Comparison of ENCODE assay signal across 8 cellular contexts in genomic region chr5:149141224-149141956, GRCh38. TPM values are rescaled to one million over a fixed set of nuclear protein-coding genes. Genes with fewer than 3 reads are reported as not detected.
A peak's percentile ranks its signal among the peaks of the same experiment; 100 is the strongest.
DNase-seq lines count a peak whose midpoint lies in the region; ATAC-seq, FAIRE-seq and TF ChIP-seq lines count a peak whose summit lies in the region.

Gene ABLIM3, plus strand, starts transcription at chr5:149141493. Its CDS starts 603 bp downstream, at chr5:149142096.

- H3K27ac ChIP-seq in Panc1 (ENCODE audit: low read length), result peak within 1 kb of the TSS; percentile 54

- H3K4me1 ChIP-seq in Panc1 (ENCODE audit: control insufficient read depth, insufficient read depth, low read length), result 0 out of 2 replicates have a peak, but pooled peaks cover 4% of the 10 kb centered on the region

- no peaks in the 10 kb centered on the region for H3K36me3 ChIP-seq in BJ (ENCODE audit: control insufficient read depth, insufficient read depth, low read length)
- H3K36me3 ChIP-seq in Panc1 (ENCODE audit: control insufficient read depth, insufficient read depth, low read length), result no peaks in the 10 kb centered on the region

- peaks cover 8% of the 10 kb centered on the region for H3K4me1 Mint-ChIP-seq in nephron

- CTCF ChIA-PET in BJ (lab: Yijun Ruan, JAX), result interaction anchor here (0.6 to 17.8 kb wide), 27 partner anchors 9 to 228 kb away, joined by 3 to 339 read pairs (median 4); partner anchors contain the start of gene AFAP1L1
- CTCF ChIA-PET in Panc1 (lab: Charles Lee), result interaction anchor here (0.6 to 0.9 kb wide), 4 partner anchors 51 to 172 kb away, joined by 3 to 7 read pairs (median 4); no protein-coding TSS in a partner anchor

- H3K27ac Mint-ChIP-seq in nephron, result no peak within 1 kb of the TSS

- POLR2A ChIA-PET in BJ (lab: Charles Lee) (interaction anchor here (0.5 kb wide), 1 partner anchor 205 kb away, joined by 9 read pairs; no protein-coding TSS in a partner anchor), Panc1 (lab: Charles Lee) (interaction anchor here (0.7 kb wide), 1 partner anchor 1777 kb away, joined by 5 read pairs; no protein-coding TSS in a partner anchor)

- no TSS peak for BruUV-seq in Panc1 (replicated peaks; lab: Mats Ljungman, UMichigan)

- no peaks in the 10 kb centered on the region for H3K9me3 Mint-ChIP-seq in nephron

- peaks cover 50% of the 10 kb centered on the region for H3K27me3 Mint-ChIP-seq in nephron (ENCODE audit: low read depth)

- intact Hi-C loops in Panc1 (cut with micrococcal nuclease; ENCODE audit: unreplicated experiment), result loop anchor here (10.0 kb wide), 1 partner anchor 423 kb away; no protein-coding TSS in a partner anchor

- DNase-seq in BJ (ENCODE audit: low read depth) (no peak), GM19239 (ENCODE audit: insufficient read length, low spot score) (peak; percentile 65), Panc1 (ENCODE audit: low read depth, low spot score) (no peak), fibroblast of the aortic adventitia (ENCODE audit: low read depth) (peak; percentile 55)
- peak; percentile 89 for DNase-seq in activated effector memory CD4-positive, alpha-beta T cell treated with anti-CD3 and anti-CD28 coated beads, Interleukin-2, amount 50 U/mL, for 16 hours
- peak; percentile 42 for DNase-seq in stimulated activated naive CD4-positive, alpha-beta T cell treated with Interleukin-2 at 50 U/mL for 16 hours (lab: John Stamatoyannopoulos, UW)

- no peaks in the 10 kb centered on the region for H3K36me3 Mint-ChIP-seq in nephron (ENCODE audit: low read depth)

- no peaks in the 10 kb centered on the region for H3K9me3 ChIP-seq in Panc1 (ENCODE audit: control insufficient read depth, insufficient read depth, low read depth, low read length)

- peak within 1 kb of the TSS; percentile 80 to 93 (median 87) for H3K4me3 Mint-ChIP-seq in nephron

- peak; percentile 96 for ATAC-seq in HG03432 (IDR thresholded peaks at IDR 0.05; ENCODE audit: unreplicated experiment)
- peak; percentile 91 for ATAC-seq in Panc1

- in situ Hi-C loops in Panc1 (cut with HindIII; ENCODE audit: low pct_unique_long_range_greater_than_20kb, low sequenced_read_pairs), result loop anchor here (25.0 kb wide), 1 partner anchor 121 kb away; the partner anchor contains the start of gene AFAP1L1

- H3K27me3 ChIP-seq in BJ (ENCODE audit: control insufficient read depth, insufficient read depth, low read length) (no peaks in the 10 kb centered on the region), Panc1 (ENCODE audit: control insufficient read depth, insufficient read depth, low read length) (no peaks in the 10 kb centered on the region)

- peak; percentile 77 for FAIRE-seq in GM19239 (lab: Jason Lieb, UNC)

- peak within 1 kb of the TSS; percentile 73 for H3K4me3 ChIP-seq in BJ (ENCODE audit: low read depth, low read length)
- peak within 1 kb of the TSS; percentile 65 to 74 for H3K4me3 ChIP-seq in Panc1 (ENCODE audit: low read depth in 2 of 2, low read length in 2 of 2)
- peak within 1 kb of the TSS; percentile 77 for H3K4me3 ChIP-seq in fibroblast of the aortic adventitia (ENCODE audit: low read depth, low read length)

- TF ChIP-seq CTCF in BJ (IDR thresholded peaks at IDR 0.05; ENCODE audit: insufficient read depth, low read depth, low read length) (peak; percentile 65), Panc1 (IDR thresholded peaks at IDR 0.05) (peak; percentile 98), fibroblast of the aortic adventitia (IDR thresholded peaks at IDR 0.05; ENCODE audit: insufficient read depth, low read length) (peak; percentile 67), nephron (IDR thresholded peaks at IDR 0.05; ENCODE audit: unreplicated experiment in 3 of 3) (peak; percentile 83 to 93 (median 93))

RNA-seq across cellular contexts. Expression of gene ABLIM3, which starts in this region (rescaled TPM):
- polyA plus RNA-seq in BJ (2011; rRNA removed), result 14.0 and 25.7 TPM in 2 replicates
- polyA minus RNA-seq in BJ (2011; rRNA and poly(A)+ RNA removed), result 31.1 and 37.2 TPM in 2 replicates
- total RNA-seq in Panc1 (2021; ENCODE audit: unreplicated experiment) (12.9 TPM), fibroblast of the aortic adventitia (ENCODE audit: low replicate concordance) (13.9 and 24.9 TPM in 2 replicates)
- 16.2 TPM for polyA plus RNA-seq in Panc1 (2012; ENCODE audit: insufficient read length)

Comparison
In these comparisons a context has a peak if more than half of its experiments do, and no peak if none do; other contexts are left out.
1. DNase-seq: peak in GM19239 (single experiment), activated effector memory CD4-positive, alpha-beta T cell treated with anti-CD3 and anti-CD28 coated beads, Interleukin-2, amount 50 U/mL, for 16 hours (single experiment), fibroblast of the aortic adventitia (single experiment) and stimulated activated naive CD4-positive, alpha-beta T cell treated with Interleukin-2 at 50 U/mL for 16 hours (single experiment); none in BJ (single experiment) and Panc1 (single experiment).
2. Peak in every context shown above with its lines, with median percentiles within 50 percentile points of each other: H3K4me3 ChIP-seq and CTCF ChIP-seq.